14 cellular contexts compared by ENCODE assay signal in genomic region chr17:77601054-77601979, GRCh38.
DNase-seq lines count a peak whose midpoint lies in the region; ATAC-seq and TF ChIP-seq lines count a peak whose summit lies in the region.
"Had no signal": no experiment of that assay in that cellular context is flagged by ENCODE, and none has a peak within 500 bp of the region (broad histone marks: within the 10 kb centered on the region; RNA-seq: fewer than 3 reads in every experiment).

No MANE protein-coding gene starts in this region.

- H3K27me3 ChIP-seq in RWPE2 (ENCODE audit: insufficient read depth, poor library complexity, severe bottlenecking): no peaks in the 10 kb centered on the region
- no peaks in the 10 kb centered on the region for H3K27me3 ChIP-seq in esophagus muscularis mucosa
- H3K27me3 ChIP-seq in muscle layer of duodenum (ENCODE audit: low read depth, low read length): no peaks in the 10 kb centered on the region
- no peaks in the 10 kb centered on the region for H3K27me3 ChIP-seq in thyroid gland

- no peaks in the 10 kb centered on the region for H3K9me3 ChIP-seq in RWPE2 (ENCODE audit: severe bottlenecking)
- H3K9me3 ChIP-seq in esophagus muscularis mucosa: no peaks in the 10 kb centered on the region
- no peaks in the 10 kb centered on the region for H3K9me3 ChIP-seq in muscle layer of duodenum (ENCODE audit: control insufficient read depth in 1 of 2, low read length in 2 of 2)
- H3K9me3 ChIP-seq in thyroid gland: no peaks in the 10 kb centered on the region
- H3K9me3 ChIP-seq: HAP-1 had no signal

- ATAC-seq in RWPE2 (ENCODE audit: low read depth) (no peak), HG02981 (IDR thresholded peaks at IDR 0.05; ENCODE audit: unreplicated experiment) (no peak)

- DNase-seq in RWPE2 (ENCODE audit: low spot score) (peak; percentile 50), esophagus muscularis mucosa (ENCODE audit: extremely low spot score) (no peak), thyroid gland (peak; percentile 62 to 66), amniotic stem cell (lab: John Stamatoyannopoulos, UW) (no peak), SKM-1 (lab: John Stamatoyannopoulos, UW; ENCODE audit: unreplicated experiment) (no peak), inferior parietal cortex (ENCODE audit: extremely low spot score) (no peak)
- DNase-seq: activated naive CD8-positive, alpha-beta T cell treated with anti-CD3 and anti-CD28 coated beads, Interleukin-2, amount 10 ng/mL, durations not matched to agents 7 days and 5 days; CD4-positive, alpha-beta memory T cell; NCI-H1930; occipital lobe; T-helper 2 cell had no signal

- intact Hi-C loops in esophagus muscularis mucosa (cut with DNase I): loop anchor here (5.0 kb wide), 1 partner anchor 136 kb away; no protein-coding TSS in a partner anchor
- intact Hi-C loops in thyroid gland (cut with DNase I): no loop called here

- no peak for TF ChIP-seq EP300 in esophagus muscularis mucosa (IDR thresholded peaks at IDR 0.05)

- H3K4me1 ChIP-seq in RWPE2 (ENCODE audit: insufficient read depth, poor library complexity, severe bottlenecking) (peaks cover 16% of the 10 kb centered on the region), esophagus muscularis mucosa (peaks cover 31 to 57% (median 44%) of the 10 kb centered on the region in 4 donors), muscle layer of duodenum (ENCODE audit: control insufficient read depth in 1 of 2, insufficient read depth in 2 of 2, low read length in 2 of 2) (peaks cover 0 to 3% of the 10 kb centered on the region in 2 donors), thyroid gland (peaks cover 10 to 32% of the 10 kb centered on the region in 2 donors)
- H3K4me1 ChIP-seq: HAP-1 had no signal

- TF ChIP-seq POLR2A in esophagus muscularis mucosa (IDR thresholded peaks at IDR 0.05; ENCODE audit: low read depth) (no peak), thyroid gland (IDR thresholded peaks at IDR 0.05) (no peak)

- no peak for TF ChIP-seq CTCF in RWPE2 (IDR thresholded peaks at IDR 0.05; ENCODE audit: poor library complexity, severe bottlenecking)
- no peak for TF ChIP-seq CTCF in esophagus muscularis mucosa (IDR thresholded peaks at IDR 0.05)
- no peak for TF ChIP-seq CTCF in thyroid gland (IDR thresholded peaks at IDR 0.05)

- H3K27ac ChIP-seq in RWPE2 (ENCODE audit: poor library complexity, severe bottlenecking): peak overlapping the region; percentile 81
- H3K27ac ChIP-seq in esophagus muscularis mucosa (replicated peaks in 1 of 4): peak overlapping the region; percentile 88 to 92 (median 90)
- peak overlapping the region; percentile 69 for H3K27ac ChIP-seq in muscle layer of duodenum (ENCODE audit: low read length)
- peak overlapping the region; percentile 73 to 89 (median 79) for H3K27ac ChIP-seq in thyroid gland

- H3K4me3 ChIP-seq in RWPE2 (ENCODE audit: severe bottlenecking) (no peak overlapping the region), esophagus muscularis mucosa (no peak overlapping the region), muscle layer of duodenum (ENCODE audit: low read depth in 1 of 2, low read length in 2 of 2) (no peak overlapping the region), thyroid gland (replicated peaks in 1 of 3) (no peak overlapping the region)
- H3K4me3 ChIP-seq: HAP-1 had no signal

- 76% methylated on average over 15 of the region's 18 CpGs for WGBS in esophagus muscularis mucosa
- WGBS in thyroid gland, 2 donors: 52 to 66% methylated on average over 17 to 18 of the region's 18 CpGs

- no peaks in the 10 kb centered on the region for H3K36me3 ChIP-seq in RWPE2 (ENCODE audit: low read depth)
- H3K36me3 ChIP-seq in esophagus muscularis mucosa: no peaks in the 10 kb centered on the region
- no peaks in the 10 kb centered on the region for H3K36me3 ChIP-seq in muscle layer of duodenum (ENCODE audit: control insufficient read depth in 1 of 2, insufficient read depth in 2 of 2, low read length in 2 of 2)
- H3K36me3 ChIP-seq in thyroid gland: no peaks in the 10 kb centered on the region
- H3K36me3 ChIP-seq: HAP-1 had no signal

Comparison
In these comparisons a context has a peak if more than half of its experiments do, and no peak if none do; other contexts are left out.
1. DNase-seq: peak in RWPE2 (single experiment) and thyroid gland (2 of 2); none in esophagus muscularis mucosa (single experiment), amniotic stem cell (single experiment), SKM-1 (single experiment) and inferior parietal cortex (single experiment).
2. Peak in every context shown above with its lines, with median percentiles within 50 percentile points of each other: H3K27ac ChIP-seq.